ENCODE assay signal across 12 cellular contexts in the genomic region with DNA sequence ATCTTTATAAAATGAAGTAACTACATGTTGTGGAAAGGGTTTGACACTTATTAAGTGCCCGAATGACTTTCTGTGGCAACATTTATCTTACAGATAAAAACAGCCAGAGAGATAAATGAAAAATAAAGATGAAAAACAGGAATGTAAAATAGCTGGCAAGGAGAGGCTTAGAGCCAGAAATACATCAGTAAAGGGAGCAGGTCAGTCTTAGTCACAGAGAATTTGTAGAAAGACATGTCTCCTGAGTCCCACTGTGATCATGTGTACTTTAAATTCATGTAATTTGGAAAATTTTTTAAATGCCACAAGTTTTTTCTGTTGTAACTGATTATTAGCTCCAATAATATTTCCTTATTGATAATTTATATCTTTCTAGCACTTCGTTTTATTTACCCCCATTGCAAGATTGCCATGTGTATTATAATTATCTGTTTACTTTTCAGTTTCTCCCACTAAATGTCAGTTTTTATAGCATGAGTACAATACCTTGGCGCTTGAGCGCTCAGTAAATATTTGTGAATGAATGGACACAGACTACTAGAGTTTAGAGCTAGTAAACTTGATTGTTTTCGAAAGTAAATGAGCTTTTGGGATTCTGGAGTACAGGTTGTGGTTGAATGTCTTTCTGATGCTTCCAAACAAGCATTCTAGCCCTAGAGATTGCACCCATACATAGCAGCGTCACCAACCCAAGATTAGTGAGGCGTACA. TPM values are rescaled to one million over a fixed set of nuclear protein-coding genes. Genes with fewer than 3 reads are reported as not detected.
DNase-seq lines count a peak whose midpoint lies in the region; ATAC-seq and TF ChIP-seq lines count a peak whose summit lies in the region.
"Had no signal": no experiment of that assay in that cellular context is flagged by ENCODE, and none has a peak within 500 bp of the region (broad histone marks: within the 10 kb centered on the region; RNA-seq: fewer than 3 reads in every experiment).

No MANE protein-coding gene starts in this region.

- H3K9ac ChIP-seq in subcutaneous abdominal adipose tissue (ENCODE audit: low read length in 5 of 5), result peak overlapping the region in 1 of 5 donors; percentile 17

- H3K9me3 ChIP-seq in cardiac muscle cell (ENCODE audit: low read depth) (no peaks in the 10 kb centered on the region), subcutaneous abdominal adipose tissue (ENCODE audit: control insufficient read depth in 5 of 5, low read length in 5 of 5) (no peaks in the 10 kb centered on the region)

- H3K36me3 ChIP-seq in cardiac muscle cell (no peaks in the 10 kb centered on the region), subcutaneous abdominal adipose tissue (ENCODE audit: control insufficient read depth in 5 of 5, insufficient read depth in 5 of 5, low read length in 5 of 5) (no peaks in the 10 kb centered on the region)

- POLR2A ChIA-PET in GM10248 (lab: Yijun Ruan, JAX), result no interaction called here

- CTCF ChIA-PET in GM10248 (lab: Yijun Ruan, JAX), result interaction anchor here (1.5 to 4.1 kb wide), 6 partner anchors 8 to 99 kb away, joined by 3 to 23 read pairs (median 6); no protein-coding TSS in a partner anchor

- DNase-seq in cardiac muscle cell (ENCODE audit: low read depth in 1 of 2, low spot score in 1 of 2) (no peak), cardiac septum (ENCODE audit: low spot score) (no peak), NCI-H774 (lab: John Stamatoyannopoulos, UW) (peak; percentile 73), iPS-NIHi11 (ENCODE audit: low spot score) (no peak), GM10248 (ENCODE audit: extremely low spot score) (no peak)
- no peak for DNase-seq in effector memory CD8-positive, alpha-beta T cell
- DNase-seq: NCI-H1694 treated with DMSO at 0.1 percent for 48 hours, Right ventricle myocardium superior had no signal

- H3K4me1 ChIP-seq in cardiac muscle cell (ENCODE audit: low read depth), result peaks cover 74% of the 10 kb centered on the region
- peaks cover 0 to 61% (median 53%) of the 10 kb centered on the region in 5 donors for H3K4me1 ChIP-seq in subcutaneous abdominal adipose tissue (ENCODE audit: control insufficient read depth in 5 of 5, insufficient read depth in 5 of 5, low read length in 5 of 5)

- H3K27me3 ChIP-seq in cardiac muscle cell (no peaks in the 10 kb centered on the region), subcutaneous abdominal adipose tissue (ENCODE audit: control insufficient read depth in 5 of 5, insufficient read depth in 4 of 5, low read length in 5 of 5) (no peaks in the 10 kb centered on the region)

- no peak for ATAC-seq in effector memory CD8-positive, alpha-beta T cell (replicated peaks)
- no peak for ATAC-seq in HG03280 (IDR thresholded peaks at IDR 0.05; ENCODE audit: unreplicated experiment)

- TF ChIP-seq CTCF in cardiac muscle cell (IDR thresholded peaks at IDR 0.05; ENCODE audit: low read depth, low read length), result no peak
- TF ChIP-seq CTCF in GM10248 (IDR thresholded peaks at IDR 0.05; ENCODE audit: control extremely low read depth, extremely low read depth, low read depth, missing control alignments), result no peak

- H3K4me3 ChIP-seq in cardiac muscle cell (no peak overlapping the region), subcutaneous abdominal adipose tissue (ENCODE audit: low read depth in 1 of 5, low read length in 5 of 5) (peak overlapping the region in 1 of 5 donors; percentile 27)

- H3K36me3 Mint-ChIP-seq in effector memory CD8-positive, alpha-beta T cell (ENCODE audit: insufficient read depth), result no peaks in the 10 kb centered on the region

- H3K27me3 Mint-ChIP-seq in effector memory CD8-positive, alpha-beta T cell, result no peaks in the 10 kb centered on the region
- H3K27me3 Mint-ChIP-seq: central memory CD8-positive, alpha-beta T cell had no signal

- peaks cover 64 to 85% of the 10 kb centered on the region in 2 donors for H3K4me1 Mint-ChIP-seq in effector memory CD8-positive, alpha-beta T cell (ENCODE audit: low read depth in 2 of 2)

- H3K27ac Mint-ChIP-seq in effector memory CD8-positive, alpha-beta T cell, result peak overlapping the region; percentile 1 to 50

- H3K27ac ChIP-seq in cardiac muscle cell (peak overlapping the region; percentile 50), subcutaneous abdominal adipose tissue (ENCODE audit: low read depth, low read length) (peak overlapping the region; percentile 11)

- peak overlapping the region in 1 of 2 donors; percentile 42 for H3K4me3 Mint-ChIP-seq in effector memory CD8-positive, alpha-beta T cell
- H3K4me3 Mint-ChIP-seq: CD14-positive monocyte had no signal

- no peaks in the 10 kb centered on the region for H3K9me3 Mint-ChIP-seq in effector memory CD8-positive, alpha-beta T cell
- H3K9me3 Mint-ChIP-seq: CD14-positive monocyte; central memory CD8-positive, alpha-beta T cell had no signal

- intact Hi-C loops in cardiac septum (cut with DNase I), result no loop called here

RNA-seq across cellular contexts. Expression of gene TAB2, which starts 15.2 kb away (rescaled TPM):
- total RNA-seq in cardiac muscle cell (26.5 and 39.0 TPM in 2 replicates), cardiac septum (49.2 TPM)
- 13.8 and 23.0 TPM in 2 replicates for polyA plus RNA-seq in cardiac muscle cell
